In genomic region chr7:95772298-95772770, GRCh38 we compare ENCODE assay signal across 2 cellular contexts.
TF ChIP-seq lines count a peak whose summit lies in the region.

TSS of gene DYNC1I1 (plus strand) at chr7:95772554. CDS start at chr7:95804730, 32,176 bp downstream.

TF ChIP-seq in GM23338, 12 proteins besides CTCF, POLR2A, EP300 and RAD21:
- TF ChIP-seq ZNF462 (CRISPR knock-in tag; IDR thresholded peaks at IDR 0.05), result no peak
- no peak for TF ChIP-seq ZNF114 (CRISPR knock-in tag; IDR thresholded peaks at IDR 0.05)
- TF ChIP-seq EZH2phosphoT487 (IDR thresholded peaks at IDR 0.05; ENCODE audit: unreplicated experiment), result no peak

TF ChIP-seq in Ishikawa, 13 proteins besides CTCF, POLR2A, EP300 and RAD21 (continued from another document):
- TF ChIP-seq REST (IDR thresholded peaks at IDR 0.05; ENCODE audit: low read depth) (no peak), CEBPB (IDR thresholded peaks at IDR 0.05) (no peak), FOXM1 (IDR thresholded peaks at IDR 0.05; ENCODE audit: borderline replicate concordance, low read depth) (no peak), USF1 (IDR thresholded peaks at IDR 0.05) (no peak), TAF1 (IDR thresholded peaks at IDR 0.05; ENCODE audit: low read depth) (no peak)
